Comparison of ENCODE assay signal across 8 cellular contexts in the genomic region with DNA sequence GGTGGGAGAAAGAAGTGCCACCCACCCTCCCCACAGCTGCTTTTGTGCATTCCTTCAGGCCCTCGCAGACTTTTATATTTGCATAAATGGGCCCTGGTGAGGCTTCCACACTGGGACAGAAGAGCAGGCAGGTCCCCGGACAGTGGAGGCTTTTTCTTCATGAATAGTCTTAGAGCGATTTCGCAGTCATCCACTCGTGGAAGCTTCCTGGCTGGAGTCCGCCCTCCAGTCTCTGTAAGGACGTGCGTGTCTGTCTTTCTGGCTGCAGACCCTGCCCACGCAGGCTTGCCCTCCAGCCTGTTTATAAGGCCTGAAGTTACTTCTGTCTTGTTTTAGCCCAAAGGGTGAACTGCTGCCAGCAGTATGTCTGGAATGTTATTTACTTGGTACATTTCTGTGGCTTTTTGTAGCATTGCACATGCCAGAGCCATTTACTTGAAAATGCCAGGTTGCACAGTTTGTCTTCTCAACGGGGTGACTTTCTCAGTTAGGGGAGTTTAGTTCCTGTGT.
DNase-seq lines count a peak whose midpoint lies in the region; ATAC-seq and TF ChIP-seq lines count a peak whose summit lies in the region.

No MANE protein-coding gene starts in this region.

- intact Hi-C loops in right cardiac atrium (cut with DNase I) = no loop called here

- TF ChIP-seq CTCF in HL-60 (IDR thresholded peaks at IDR 0.05; ENCODE audit: insufficient read depth, low read length) = no peak

- H3K27me3 ChIP-seq in HL-60 (ENCODE audit: insufficient read depth, poor library complexity, severe bottlenecking) = no peaks in the 10 kb centered on the region
- H3K27me3 ChIP-seq in right cardiac atrium (ENCODE audit: control insufficient read depth, insufficient read depth) = no peaks in the 10 kb centered on the region

- H3K4me3 ChIP-seq in HL-60 (replicated peaks; ENCODE audit: insufficient read depth, low read length) (no peak overlapping the region), right cardiac atrium (ENCODE audit: low read length) (no peak overlapping the region), skin epidermis (no peak overlapping the region)

- H3K9me3 ChIP-seq in right cardiac atrium (ENCODE audit: control insufficient read depth, low read length) = no peaks in the 10 kb centered on the region

- H3K4me1 ChIP-seq in right cardiac atrium (ENCODE audit: control insufficient read depth, insufficient read depth, low read length) = peaks cover 18% of the 10 kb centered on the region

- 45 to 67% (median 47%) methylated on average over 10 of the region's 10 CpGs for WGBS in adipose tissue, 3 donors
- 43% methylated on average over 10 of the region's 10 CpGs for WGBS in right cardiac atrium

- H3K27ac ChIP-seq in HL-60 (replicated peaks) = peak overlapping the region; percentile 47
- peak overlapping the region; percentile 48 for H3K27ac ChIP-seq in adipose tissue (ENCODE audit: low read depth, low read length)
- peak overlapping the region; percentile 90 for H3K27ac ChIP-seq in right cardiac atrium (ENCODE audit: low read length)
- H3K27ac ChIP-seq in skin epidermis = peak overlapping the region in 20 of 21 experiments; percentile 60 to 96 (median 84)

- ATAC-seq in right cardiac atrium (peak; percentile 34 to 59), GM18502 (IDR thresholded peaks at IDR 0.05; ENCODE audit: poor library complexity, unreplicated experiment) (no peak), GM19324 (IDR thresholded peaks at IDR 0.05; ENCODE audit: low FRiP score, unreplicated experiment) (no peak)

- DNase-seq in HL-60 (ENCODE audit: low read depth in 1 of 2, low spot score in 1 of 2) (peak in 1 of 2 experiments; percentile 6), right cardiac atrium (peak in 2 of 3 donors; percentile 49 to 79), SKM-1 treated with dmso at 0.1 percent for 144 hours (lab: John Stamatoyannopoulos, UW; ENCODE audit: unreplicated experiment) (no peak)
- DNase-seq in activated CD8-positive, alpha-beta memory T cell treated with anti-CD3 and anti-CD28 coated beads for 24 hours = no peak

Comparison
In these comparisons a context has a peak if more than half of its experiments do, and no peak if none do; other contexts are left out.
1. DNase-seq: peak in right cardiac atrium (2 of 3); none in activated CD8-positive, alpha-beta memory T cell treated with anti-CD3 and anti-CD28 coated beads for 24 hours (single experiment) and SKM-1 treated with dmso at 0.1 percent for 144 hours (single experiment).
2. ATAC-seq: peak in right cardiac atrium (2 of 2); none in GM18502 (single experiment) and GM19324 (single experiment).
3. Peak in every context shown above with its lines, with median percentiles within 50 percentile points of each other: H3K27ac ChIP-seq.